ENCODE assay signal across 9 cellular contexts in genomic region chr6:13304580-13305255, GRCh38. TPM values are rescaled to one million over a fixed set of nuclear protein-coding genes. Genes with fewer than 3 reads are reported as not detected.
DNase-seq lines count a peak whose midpoint lies in the region; ATAC-seq, FAIRE-seq and TF ChIP-seq lines count a peak whose summit lies in the region.
"Had no signal": no experiment of that assay in that cellular context is flagged by ENCODE, and none has a peak within 500 bp of the region (broad histone marks: within the 10 kb centered on the region; RNA-seq: fewer than 3 reads in every experiment).

No MANE protein-coding gene starts in this region.

- peaks cover 71% of the 10 kb centered on the region for H3K36me3 ChIP-seq in lower lobe of right lung
- H3K36me3 ChIP-seq in GM23248 (ENCODE audit: low read depth), result peaks cover 14% of the 10 kb centered on the region; the same call in 1 of the 2 replicates

- H3K9me3 ChIP-seq in lower lobe of right lung (no peaks in the 10 kb centered on the region), GM23248 (ENCODE audit: low read depth) (no peaks in the 10 kb centered on the region)

- H3F3A ChIP-seq in GM23248 (ENCODE audit: insufficient read depth), result peaks cover 17% of the 10 kb centered on the region

- 95 to 96% methylated on average over 11 of the region's 11 CpGs for WGBS in GM23248 (ENCODE audit: low coverage in 1 of 2, low lambda C conversion rate in 2 of 2, missing lambda C conversion rate in 2 of 2), 2 experiments

- H4K20me1 ChIP-seq in GM23248 (ENCODE audit: insufficient read depth), result no peaks in the 10 kb centered on the region

- H3K4me1 ChIP-seq in lower lobe of right lung (peaks cover 29% of the 10 kb centered on the region), GM23248 (ENCODE audit: insufficient read depth) (peaks cover 15% of the 10 kb centered on the region)

- intact Hi-C loops in lower lobe of right lung (cut with DNase I), result no loop called here

- H2AFZ ChIP-seq in GM23248, result no peak overlapping the region

- TF ChIP-seq POLR2A in GM12891 (IDR thresholded peaks at IDR 0.05; ENCODE audit: low read depth, low read length), result no peak

- H3K9me2 ChIP-seq in GM23248 (ENCODE audit: insufficient read depth), result no peaks in the 10 kb centered on the region

- in situ Hi-C loops in GM23248 (cut with MboI), result no loop called here

- no peak overlapping the region for H3K4me3 ChIP-seq in lower lobe of right lung
- no peak overlapping the region for H3K4me3 ChIP-seq in GM23248

- H3K27ac ChIP-seq in lower lobe of right lung (peak overlapping the region; percentile 72), GM23248 (no peak overlapping the region)

- FAIRE-seq in GM12891 (lab: Jason Lieb, UNC), result peak; percentile 82
- FAIRE-seq: islet of Langerhans had no signal

- no peak overlapping the region for H3K9ac ChIP-seq in GM23248

- TF ChIP-seq CTCF in lower lobe of right lung (IDR thresholded peaks at IDR 0.05), result no peak

- H3K79me2 ChIP-seq in GM23248 (ENCODE audit: insufficient read depth), result no peaks in the 10 kb centered on the region

- DNase-seq in GM12891 (ENCODE audit: insufficient read length, low spot score) (no peak), RPMI8226 (peak; percentile 20), lower lobe of right lung (no peak), left lobe of liver (ENCODE audit: low spot score) (no peak), GM23248 (no peak), NCI-H510A (lab: John Stamatoyannopoulos, UW) (no peak)
- no peak for DNase-seq in activated CD8-positive, alpha-beta memory T cell treated with anti-CD3 and anti-CD28 coated beads, Interleukin-2, amount 50 U/mL, for 4 hours

- ATAC-seq in GM21576 (IDR thresholded peaks at IDR 0.05; ENCODE audit: unreplicated experiment) (peak; percentile 55), lower lobe of right lung (no peak), left lobe of liver (no peak)

- H3K4me2 ChIP-seq in GM23248 (ENCODE audit: unreplicated experiment), result no peak overlapping the region

- H3K27me3 ChIP-seq in lower lobe of right lung (ENCODE audit: low read depth), result no peaks in the 10 kb centered on the region
- no peaks in the 10 kb centered on the region for H3K27me3 ChIP-seq in GM23248 (replicated peaks; ENCODE audit: insufficient read depth)

TF ChIP-seq in GM12891, 5 proteins besides CTCF, POLR2A, EP300 and RAD21:
- TF ChIP-seq PAX5 (IDR thresholded peaks at IDR 0.05; ENCODE audit: insufficient read depth, low read length, severe bottlenecking), result peak; percentile 30
- TF ChIP-seq POLR2AphosphoS5 (IDR thresholded peaks at IDR 0.05; ENCODE audit: low read depth, low read length), result no peak
- peak; percentile 80; the same call in 1 of the 2 replicates for TF ChIP-seq POU2F2 (IDR thresholded peaks at IDR 0.05; ENCODE audit: low read depth, low read length)
- TF ChIP-seq TAF1 (IDR thresholded peaks at IDR 0.05; ENCODE audit: low read depth, low read length), result no peak
- peak; percentile 51 for TF ChIP-seq SPI1 (IDR thresholded peaks at IDR 0.05; ENCODE audit: low read depth, low read length)

RNA-seq across cellular contexts. Expression of gene TBC1D7, which starts 23.6 kb away (rescaled TPM):
- polyA plus RNA-seq in GM12891 (2012; ENCODE audit: low read depth, missing spikeins), result 21.3 TPM
- total RNA-seq in lower lobe of right lung (18.8 TPM), left lobe of liver (10.4 TPM)
- total RNA-seq in GM23248 (2014; rRNA removed; shearing (Covaris generic)), result 8.5 and 18.7 TPM in 2 replicates
- polyA plus RNA-seq in GM23248 (2016; fragmentation: Nextera tagmentation; extraction: Ambion mirVana), result 25.7 and 25.8 TPM in 2 replicates
